8 cellular contexts compared by ENCODE assay signal in genomic region chr5:66144074-66144798, GRCh38. TPM values are rescaled to one million over a fixed set of nuclear protein-coding genes. Genes with fewer than 3 reads are reported as not detected.
A peak's percentile ranks its signal among the peaks of the same experiment; 100 is the strongest.
DNase-seq lines count a peak whose midpoint lies in the region; ATAC-seq, FAIRE-seq and TF ChIP-seq lines count a peak whose summit lies in the region.

A gene with protein sequence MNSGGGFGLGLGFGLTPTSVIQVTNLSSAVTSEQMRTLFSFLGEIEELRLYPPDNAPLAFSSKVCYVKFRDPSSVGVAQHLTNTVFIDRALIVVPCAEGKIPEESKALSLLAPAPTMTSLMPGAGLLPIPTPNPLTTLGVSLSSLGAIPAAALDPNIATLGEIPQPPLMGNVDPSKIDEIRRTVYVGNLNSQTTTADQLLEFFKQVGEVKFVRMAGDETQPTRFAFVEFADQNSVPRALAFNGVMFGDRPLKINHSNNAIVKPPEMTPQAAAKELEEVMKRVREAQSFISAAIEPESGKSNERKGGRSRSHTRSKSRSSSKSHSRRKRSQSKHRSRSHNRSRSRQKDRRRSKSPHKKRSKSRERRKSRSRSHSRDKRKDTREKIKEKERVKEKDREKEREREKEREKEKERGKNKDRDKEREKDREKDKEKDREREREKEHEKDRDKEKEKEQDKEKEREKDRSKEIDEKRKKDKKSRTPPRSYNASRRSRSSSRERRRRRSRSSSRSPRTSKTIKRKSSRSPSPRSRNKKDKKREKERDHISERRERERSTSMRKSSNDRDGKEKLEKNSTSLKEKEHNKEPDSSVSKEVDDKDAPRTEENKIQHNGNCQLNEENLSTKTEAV (plus strand): TSS chr5:66144300. CDS start chr5:66144377, 77 bp downstream.

- H3K4me1 ChIP-seq in ascending aorta (peaks cover 0 to 11% of the 10 kb centered on the region in 2 donors), right cardiac atrium (ENCODE audit: control insufficient read depth, insufficient read depth, low read length) (no peaks in the 10 kb centered on the region)

- intact Hi-C loops in ascending aorta (cut with DNase I) (loop anchor here (1.0 to 5.0 kb wide), 5 partner anchors 219 to 1982 kb away; partner anchors contain the start of genes ADAMTS6, NLN, SGTB and SHLD3), right cardiac atrium (cut with DNase I) (loop anchor here in 1 of 4 donors (10.0 kb wide), 1 partner anchor 219 kb away; the partner anchor contains the start of gene ERBIN)

- peaks cover 12% of the 10 kb centered on the region for H3K36me3 Mint-ChIP-seq in T-helper 2 cell treated with Interferon-gamma antibody and Interleukin-4, amounts not matched to agents 5 μg/mL and 100 μg/mL, for 36 hours (ENCODE audit: low read depth)

- H3K4me1 Mint-ChIP-seq in T-helper 2 cell treated with Interferon-gamma antibody and Interleukin-4, amounts not matched to agents 5 μg/mL and 100 μg/mL, for 36 hours (ENCODE audit: low read depth), result peaks cover 32% of the 10 kb centered on the region

- no peaks in the 10 kb centered on the region for H3K27me3 Mint-ChIP-seq in T-helper 2 cell treated with Interferon-gamma antibody and Interleukin-4, amounts not matched to agents 5 μg/mL and 100 μg/mL, for 36 hours (ENCODE audit: low read depth)

- H3K27ac Mint-ChIP-seq in T-helper 2 cell treated with Interferon-gamma antibody and Interleukin-4, amounts not matched to agents 5 μg/mL and 100 μg/mL, for 36 hours, result peak within 1 kb of the TSS; percentile 99

- no peaks in the 10 kb centered on the region for H3K36me3 ChIP-seq in ascending aorta

- FAIRE-seq in urothelium cell line (lab: Jason Lieb, UNC), result peak; percentile 17

- peak within 1 kb of the TSS; percentile 98 to 100 for H3K27ac ChIP-seq in ascending aorta
- H3K27ac ChIP-seq in right cardiac atrium (ENCODE audit: low read length), result peak within 1 kb of the TSS; percentile 85

- peak within 1 kb of the TSS; percentile 96 for H3K4me3 Mint-ChIP-seq in T-helper 2 cell treated with Interferon-gamma antibody and Interleukin-4, amounts not matched to agents 5 μg/mL and 100 μg/mL, for 36 hours

- under 1% methylated on average over 83 of the region's 83 CpGs for WGBS in right cardiac atrium

- peak; percentile 94 for TF ChIP-seq POLR2A in GM18505 (IDR thresholded peaks at IDR 0.05; ENCODE audit: borderline replicate concordance, extremely low read depth, insufficient read depth, insufficient read length)

- no peak for TF ChIP-seq CTCF in ascending aorta (IDR thresholded peaks at IDR 0.05)

- ATAC-seq in GM18505 (IDR thresholded peaks at IDR 0.05; ENCODE audit: unreplicated experiment) (peak; percentile 86), HG02970 (IDR thresholded peaks at IDR 0.05; ENCODE audit: low FRiP score, unreplicated experiment) (peak; percentile 78), right cardiac atrium (peak; percentile 97 to 98)

- H3K9me3 ChIP-seq in ascending aorta, result no peaks in the 10 kb centered on the region
- H3K9me3 ChIP-seq in right cardiac atrium (ENCODE audit: control insufficient read depth, low read length), result no peaks in the 10 kb centered on the region

- H3K27me3 ChIP-seq in ascending aorta (no peaks in the 10 kb centered on the region), right cardiac atrium (ENCODE audit: control insufficient read depth, insufficient read depth) (no peaks in the 10 kb centered on the region)

- H3K4me3 ChIP-seq in ascending aorta, result peak within 1 kb of the TSS; percentile 89 to 92
- H3K4me3 ChIP-seq in right cardiac atrium (ENCODE audit: low read length), result peak within 1 kb of the TSS; percentile 79

- H3K9me3 Mint-ChIP-seq in T-helper 2 cell treated with Interferon-gamma antibody and Interleukin-4, amounts not matched to agents 5 μg/mL and 100 μg/mL, for 36 hours, result no peaks in the 10 kb centered on the region

- DNase-seq in NCI-H187 treated with DMSO at 0.1 percent for 48 hours (lab: John Stamatoyannopoulos, UW) (peak; percentile 72), ascending aorta (ENCODE audit: low spot score in 2 of 2) (peak; percentile 65 to 94), right cardiac atrium (peak; percentile 94 to 98 (median 97)), pulmonary artery endothelial cell (ENCODE audit: low read depth, low spot score) (peak; percentile 76), urothelium cell line (ENCODE audit: low spot score) (peak; percentile 99)
- DNase-seq in T-helper 2 cell treated with Interferon-gamma antibody and Interleukin-4, amounts not matched to agents 5 μg/mL and 100 μg/mL, for 36 hours (ENCODE audit: low spot score), result peak; percentile 88

RNA-seq across cellular contexts. Expression of the gene that starts here (rescaled TPM):
- 31.6 TPM for total RNA-seq in ascending aorta
- 10 to 100 TPM; 32.5 to 42.6 (median 33.3) TPM for total RNA-seq in right cardiac atrium
- polyA plus RNA-seq in right cardiac atrium, result 23.2 TPM
- 57.9 and 82.9 TPM in 2 replicates for total RNA-seq in pulmonary artery endothelial cell

Comparison
In these comparisons a context has a peak if more than half of its experiments do, and no peak if none do; other contexts are left out.
1. Peak in every context shown above with its lines: DNase-seq, ATAC-seq, H3K4me3 ChIP-seq and H3K27ac ChIP-seq.